Comparison of ENCODE assay signal across 8 cellular contexts in genomic region chr17:39730095-39730921, GRCh38. TPM values are rescaled to one million over a fixed set of nuclear protein-coding genes. Genes with fewer than 3 reads are reported as not detected.
DNase-seq lines count a peak whose midpoint lies in the region; ATAC-seq and TF ChIP-seq lines count a peak whose summit lies in the region.

A gene with protein sequence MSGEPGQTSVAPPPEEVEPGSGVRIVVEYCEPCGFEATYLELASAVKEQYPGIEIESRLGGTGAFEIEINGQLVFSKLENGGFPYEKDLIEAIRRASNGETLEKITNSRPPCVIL (minus strand): TSS chr17:39730532. CDS start chr17:39730495, 37 bp downstream.

- ATAC-seq in HG02642 (IDR thresholded peaks at IDR 0.05; ENCODE audit: poor library complexity, unreplicated experiment) (peak; percentile 93), T-cell (replicated peaks in 1 of 4) (peak; percentile 93 to 98 (median 94)), heart left ventricle (peak; percentile 87 to 97 (median 96)), upper lobe of right lung (peak; percentile 99)

- TF ChIP-seq CTCF in GM12872 (IDR thresholded peaks at IDR 0.05; ENCODE audit: insufficient read depth, low read depth, low read length) (peak; percentile 82), heart left ventricle (IDR thresholded peaks at IDR 0.05) (peak; percentile 88 to 98 (median 92)), progenitor cell of endocrine pancreas (IDR thresholded peaks at IDR 0.05; ENCODE audit: unreplicated experiment) (peak; percentile 92), upper lobe of right lung (IDR thresholded peaks at IDR 0.05) (peak; percentile 88)

- DNase-seq in NCI-H128 (lab: John Stamatoyannopoulos, UW; ENCODE audit: unreplicated experiment) = peak; percentile 57
- peak; percentile 69 to 98 (median 90) for DNase-seq in T-cell
- DNase-seq in heart left ventricle = peak; percentile 90 to 98 (median 94)
- DNase-seq in progenitor cell of endocrine pancreas (ENCODE audit: low spot score, unreplicated experiment) = peak; percentile 96
- DNase-seq in upper lobe of right lung = peak; percentile 96

- H3K9me3 Mint-ChIP-seq in T-cell (no peaks in the 10 kb centered on the region), progenitor cell of endocrine pancreas (ENCODE audit: low read depth) (no peaks in the 10 kb centered on the region)

- H3K4me1 Mint-ChIP-seq in T-cell (peaks cover 15 to 22% (median 21%) of the 10 kb centered on the region in 3 donors), progenitor cell of endocrine pancreas (ENCODE audit: low read depth) (peaks cover 6% of the 10 kb centered on the region)

- H3K27me3 ChIP-seq in heart left ventricle = peaks cover 0 to 2% (median 0%) of the 10 kb centered on the region in 9 donors
- no peaks in the 10 kb centered on the region for H3K27me3 ChIP-seq in upper lobe of right lung

- H3K27me3 Mint-ChIP-seq in T-cell (no peaks in the 10 kb centered on the region), progenitor cell of endocrine pancreas (peaks cover 6% of the 10 kb centered on the region)

- H3K9me3 ChIP-seq in heart left ventricle (no peaks in the 10 kb centered on the region), upper lobe of right lung (no peaks in the 10 kb centered on the region)

- H3K4me1 ChIP-seq in heart left ventricle (peaks cover 0 to 19% (median 8%) of the 10 kb centered on the region in 12 donors), upper lobe of right lung (peaks cover 15% of the 10 kb centered on the region)

- peak within 1 kb of the TSS; percentile 56 to 99 (median 81) for H3K4me3 ChIP-seq in heart left ventricle
- peak within 1 kb of the TSS; percentile 87 for H3K4me3 ChIP-seq in upper lobe of right lung

- H3K27ac Mint-ChIP-seq in T-cell (peak within 1 kb of the TSS; percentile 88 to 89), progenitor cell of endocrine pancreas (peak within 1 kb of the TSS; percentile 86)

- H3K4me3 Mint-ChIP-seq in T-cell = peak within 1 kb of the TSS; percentile 86 to 90 (median 89)
- H3K4me3 Mint-ChIP-seq in progenitor cell of endocrine pancreas (ENCODE audit: low read depth) = peak within 1 kb of the TSS; percentile 85

- 1% methylated on average over 54 to 65 of the region's 65 CpGs for WGBS in adipose tissue, 3 donors
- WGBS in heart left ventricle, 4 donors = 1 to 2% (median 1%) methylated on average over 22 to 65 of the region's 65 CpGs

- H3K36me3 Mint-ChIP-seq in T-cell (peaks cover 5% of the 10 kb centered on the region), progenitor cell of endocrine pancreas (ENCODE audit: insufficient read depth) (peaks cover 6% of the 10 kb centered on the region)

- POLR2A ChIA-PET in T-cell (lab: Charles Lee) = interaction anchor here (0.6 to 1.3 kb wide), 4 partner anchors 42 to 486 kb away, joined by 3 to 14 read pairs (median 8); partner anchors contain the start of gene PGAP3 (in 1 of the 2)

- intact Hi-C loops in heart left ventricle (cut with DNase I) (loop anchor here in 3 of 10 donors (2.0 to 5.0 kb wide), 5 partner anchors 22 to 108 kb away; partner anchors contain the start of genes PGAP3 (in 2 of the 3) and STARD3 (in 1 of the 3)), upper lobe of right lung (cut with DNase I) (no loop called here)

- CTCF ChIA-PET in T-cell (lab: Charles Lee) = interaction anchor here (0.6 to 2.3 kb wide), 17 partner anchors 16 to 238 kb away, joined by 3 to 8 read pairs (median 4); partner anchors contain the start of gene PGAP3 (in 1 of the 2)

- peaks cover 0 to 40% (median 33%) of the 10 kb centered on the region in 9 donors for H3K36me3 ChIP-seq in heart left ventricle
- peaks cover 27% of the 10 kb centered on the region for H3K36me3 ChIP-seq in upper lobe of right lung

- TF ChIP-seq POLR2A in heart left ventricle (IDR thresholded peaks at IDR 0.05) = peak; percentile 6 to 87

- H3K27ac ChIP-seq in adipose tissue (ENCODE audit: low read depth, low read length) (no peak within 1 kb of the TSS), heart left ventricle (peak within 1 kb of the TSS; percentile 48 to 97 (median 90)), upper lobe of right lung (peak within 1 kb of the TSS; percentile 94)

RNA-seq across cellular contexts. Expression of the gene that starts here (rescaled TPM):
- total RNA-seq in T-cell = 10 to 100 TPM; 30.8 to 36.9 (median 32.1) TPM
- polyA plus RNA-seq in adipose tissue = 10 to 100 TPM; 43.2 to 79.4 (median 45.4) TPM
- 10 to 100 TPM; 34.3 to 98.1 (median 53.3) TPM for total RNA-seq in heart left ventricle
- 100 to 1,000 TPM in 1 of 2 donors, 10 to 100 TPM in 1; 87.6 to 159 TPM for polyA plus RNA-seq in heart left ventricle
- total RNA-seq in progenitor cell of endocrine pancreas = 43.4 and 48.0 TPM in 2 replicates
- 48.5 TPM for total RNA-seq in upper lobe of right lung
